26 cellular contexts compared by ENCODE assay signal in the genomic region with DNA sequence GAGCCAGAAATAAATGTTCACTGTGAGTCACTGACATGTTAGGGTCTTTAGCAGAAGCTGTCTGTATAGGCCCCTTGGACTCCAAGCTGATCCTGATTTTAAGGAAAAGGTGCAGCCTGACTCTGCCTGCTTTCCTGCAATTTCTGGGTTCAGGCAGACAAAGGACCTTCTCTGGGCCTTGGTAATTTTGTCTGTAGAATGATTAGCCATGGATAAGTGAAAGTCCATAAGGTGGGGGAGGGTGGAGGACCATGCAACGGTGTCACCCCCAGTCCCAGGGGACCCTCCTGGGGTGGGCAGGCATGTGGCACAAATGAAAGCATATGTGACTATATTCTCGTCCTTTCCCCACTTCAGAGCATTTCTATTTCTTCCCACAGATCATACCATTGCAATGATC.
"Had no signal": no experiment of that assay in that cellular context is flagged by ENCODE, and none has a peak within 500 bp of the region (broad histone marks: within the 10 kb centered on the region; RNA-seq: fewer than 3 reads in every experiment).

No MANE protein-coding gene starts in this region.

- ATAC-seq: activated CD4-positive, CD25-positive, alpha-beta regulatory T cell treated with anti-CD3 and anti-CD28 coated beads, Interleukin-2, amount 50 U/mL, for 24 hours; activated CD8-positive, alpha-beta T cell treated with anti-CD3 and anti-CD28 coated beads, Interleukin-2, amount 10 ng/mL, durations not matched to agents 7 days and 5 days; activated T-cell treated with anti-CD3 and anti-CD28 coated beads, Interleukin-2, amount 50 U/mL, for 72 hours; Panc1 had no signal

- H3K4me1 ChIP-seq: breast epithelium had no signal

- DNase-seq: activated CD4-positive, alpha-beta T cell treated with anti-CD3 and anti-CD28 coated beads for 48 hours; activated CD4-positive, alpha-beta T cell treated with anti-CD3 and anti-CD28 coated beads, Interleukin-2, amount 50 U/mL, for 4 hours; activated CD8-positive, alpha-beta T cell treated with anti-CD3 and anti-CD28 coated beads, Interleukin-2, amount 10 ng/mL, durations not matched to agents 7 days and 5 days; activated gamma-delta T cell treated with Interleukin-2 at 50 U/mL for 16 hours; activated naive CD4-positive, alpha-beta T cell treated with anti-CD3 and anti-CD28 coated beads, Interleukin-2, amount 10 ng/mL, durations not matched to agents 7 days and 5 days; activated naive CD8-positive, alpha-beta T cell treated with anti-CD3 and anti-CD28 coated beads for 36 hours; activated T-cell treated with anti-CD3 and anti-CD28 coated beads, Interleukin-2, amount 50 U/mL, for 72 hours; caudate nucleus; IMR-90; KBM-7; NCI-H1048; NCI-H146; NCI-H1930; NCI-H2171; NCI-H2227 treated with DMSO at 0.1 percent for 48 hours; NCI-H446 treated with DMSO at 0.1 percent for 48 hours; NCI-H524 treated with DMSO at 0.1 percent for 48 hours; NCI-H748 treated with DMSO at 0.1 percent for 48 hours; Right ventricle myocardium superior; SJCRH30; T-helper 1 cell had no signal

- H3K36me3 ChIP-seq: breast epithelium, SJCRH30 had no signal

- H3K4me3 ChIP-seq: breast epithelium, SJCRH30 had no signal

- H3K27ac ChIP-seq: breast epithelium, RWPE1, SJCRH30 had no signal

- H3K27me3 ChIP-seq: breast epithelium, SJCRH30 had no signal

- H3K9me3 ChIP-seq: breast epithelium, SJCRH30, SK-N-SH had no signal
